In genomic region chr14:70809238-70810214, GRCh38 we compare ENCODE assay signal across 8 cellular contexts. TPM values are rescaled to one million over a fixed set of nuclear protein-coding genes. Genes with fewer than 3 reads are reported as not detected.
A peak's percentile ranks its signal among the peaks of the same experiment; 100 is the strongest.
DNase-seq lines count a peak whose midpoint lies in the region; ATAC-seq and TF ChIP-seq lines count a peak whose summit lies in the region.

Gene MAP3K9, minus strand, starts transcription at chr14:70809513. Its CDS starts 342 bp downstream, at chr14:70809171.

- intact Hi-C loops in activated B cell treated with CpG ODN at 0.5 μM for 24 hours (cut with micrococcal nuclease), result loop anchor here (1.0 to 10.0 kb wide), 9 partner anchors 8 to 1195 kb away; partner anchors contain the start of genes MED6, PCNX1, SIPA1L1 and SRSF5

- TF ChIP-seq CTCF in activated B cell treated with CpG ODN at 0.5 μM for 24 hours (IDR thresholded peaks at IDR 0.05) (no peak), kidney epithelial cell (IDR thresholded peaks at IDR 0.05; ENCODE audit: insufficient read depth, low read length, poor library complexity, severe bottlenecking) (no peak)

- no peaks in the 10 kb centered on the region for H3K27me3 ChIP-seq in kidney epithelial cell (ENCODE audit: control insufficient read depth, insufficient read depth, low read length)

- peak within 1 kb of the TSS; percentile 88 for H3K27ac Mint-ChIP-seq in activated B cell treated with CpG ODN at 0.5 μM for 24 hours

- no peaks in the 10 kb centered on the region for H3K36me3 Mint-ChIP-seq in activated B cell treated with CpG ODN at 0.5 μM for 24 hours (ENCODE audit: low read depth)

- ATAC-seq in GM18873 (IDR thresholded peaks at IDR 0.05; ENCODE audit: low FRiP score, unreplicated experiment), result peak; percentile 83
- peak; percentile 88 for ATAC-seq in HG03135 (IDR thresholded peaks at IDR 0.05; ENCODE audit: unreplicated experiment)
- peak; percentile 87 for ATAC-seq in activated B cell treated with CpG ODN at 0.5 μM for 24 hours (ENCODE audit: low read depth)

- H3K9me3 Mint-ChIP-seq in activated B cell treated with CpG ODN at 0.5 μM for 24 hours, result no peaks in the 10 kb centered on the region

- peak within 1 kb of the TSS; percentile 88 for H3K4me3 Mint-ChIP-seq in activated B cell treated with CpG ODN at 0.5 μM for 24 hours

- CTCF ChIA-PET in activated B cell treated with CpG ODN at 0.5 μM for 24 hours (lab: Charles Lee), result interaction anchor here (0.9 to 2.0 kb wide), 3 partner anchors 9 to 98 kb away, joined by 4 to 14 read pairs (median 8); partner anchors contain the start of gene PCNX1

- no peaks in the 10 kb centered on the region for H3K27me3 Mint-ChIP-seq in activated B cell treated with CpG ODN at 0.5 μM for 24 hours

- POLR2A ChIA-PET in activated B cell treated with CpG ODN at 0.5 μM for 24 hours (lab: Charles Lee), result interaction anchor here (0.6 to 3.1 kb wide), 18 partner anchors 8 to 1093 kb away, joined by 3 to 21 read pairs (median 6); partner anchors contain the start of genes MED6, PCNX1, SRSF5 and TTC9

- peak within 1 kb of the TSS; percentile 90 for H3K4me3 ChIP-seq in kidney epithelial cell (ENCODE audit: low read depth, low read length)

- peak; percentile 95 for DNase-seq in ACHN
- peak; percentile 98 for DNase-seq in NCI-H2196 (lab: John Stamatoyannopoulos, UW; ENCODE audit: unreplicated experiment)
- DNase-seq in activated B cell treated with CpG ODN at 0.5 μM for 24 hours, result peak; percentile 85
- DNase-seq in central memory CD4-positive, alpha-beta T cell, result peak; percentile 80
- DNase-seq in kidney epithelial cell (ENCODE audit: low read depth), result peak; percentile 91
- DNase-seq in stimulated activated CD4-positive, alpha-beta T cell treated with anti-CD3 and anti-CD28 coated beads, Interleukin-1b, Interleukin-23, amount 100 ng/mL, for 1 hour (ENCODE audit: low read depth in 2 of 2), result peak; percentile 58 to 81

- in situ Hi-C loops in ACHN (cut with HindIII; ENCODE audit: low pct_ligation_motif_present, low pct_unique_long_range_greater_than_20kb, low sequenced_read_pairs), result no loop called here

- H3K4me1 Mint-ChIP-seq in activated B cell treated with CpG ODN at 0.5 μM for 24 hours, result peaks cover 24% of the 10 kb centered on the region

- no peaks in the 10 kb centered on the region for H3K36me3 ChIP-seq in kidney epithelial cell (ENCODE audit: control insufficient read depth, insufficient read depth, low read length)

RNA-seq across cellular contexts. Expression of gene MAP3K9, which starts in this region (rescaled TPM):
- total RNA-seq in activated B cell treated with CpG ODN at 0.5 μM for 24 hours (9.0 and 10.1 TPM in 2 replicates), kidney epithelial cell (10.4 and 12.0 TPM in 2 replicates)

Comparison
In these comparisons a context has a peak if more than half of its experiments do, and no peak if none do; other contexts are left out.
1. Peak in every context shown above with its lines: DNase-seq, ATAC-seq and H3K4me3 ChIP-seq.